In genomic region chr3:164912916-164913315, GRCh38 we compare ENCODE assay signal across 8 cellular contexts.
"Had no signal": no experiment of that assay in that cellular context is flagged by ENCODE, and none has a peak within 500 bp of the region (broad histone marks: within the 10 kb centered on the region; RNA-seq: fewer than 3 reads in every experiment).

No MANE protein-coding gene starts in this region.

- H3K4me3 ChIP-seq: K562 had no signal

- DNase-seq: IMR-90, KBM-7, KG1 had no signal

- H3K4me1 Mint-ChIP-seq: IgD-negative memory B cell had no signal

- H3K27me3 Mint-ChIP-seq: IgD-negative memory B cell had no signal

- H3K4me3 Mint-ChIP-seq: IgD-negative memory B cell had no signal

- H3K27ac Mint-ChIP-seq: IgD-negative memory B cell had no signal

- FAIRE-seq: HepG2, HTR-8/SVneo, K562 had no signal

- H3K27ac ChIP-seq: HL-60 had no signal

- ATAC-seq: HepG2, K562 had no signal
